17 cellular contexts compared by ENCODE assay signal in the genomic region with DNA sequence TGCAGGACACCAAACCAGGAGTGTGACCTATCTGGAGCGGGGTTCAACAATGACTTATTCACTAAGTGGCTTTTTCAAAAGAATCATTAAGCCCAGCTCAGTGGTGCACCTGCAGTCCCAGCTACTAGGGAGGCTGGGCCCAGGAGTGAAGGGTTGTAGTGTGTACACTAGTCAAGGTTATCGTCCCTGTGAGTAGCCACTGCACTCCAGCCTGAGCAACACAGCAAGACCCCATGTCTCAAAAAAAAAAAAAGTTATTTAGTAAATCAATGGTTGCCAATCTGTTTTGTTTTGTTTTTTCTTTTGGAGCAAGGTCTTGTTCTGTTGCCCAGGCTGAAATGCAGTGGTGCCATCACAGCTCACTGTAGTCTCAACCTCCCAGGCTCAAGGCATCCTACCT. TPM values are rescaled to one million over a fixed set of nuclear protein-coding genes. Genes with fewer than 3 reads are reported as not detected.
DNase-seq lines count a peak whose midpoint lies in the region; ATAC-seq and TF ChIP-seq lines count a peak whose summit lies in the region.
"Had no signal": no experiment of that assay in that cellular context is flagged by ENCODE, and none has a peak within 500 bp of the region (broad histone marks: within the 10 kb centered on the region; RNA-seq: fewer than 3 reads in every experiment).

No MANE protein-coding gene starts in this region.

- intact Hi-C loops in activated CD4-positive, alpha-beta memory T cell treated with anti-CD3 and anti-CD28 coated beads for 36 hours (cut with micrococcal nuclease), result no loop called here
- intact Hi-C loops in prostate gland (cut with DNase I), result no loop called here

- H3K36me3 ChIP-seq in subcutaneous abdominal adipose tissue (ENCODE audit: control insufficient read depth in 5 of 5, insufficient read depth in 5 of 5, low read length in 5 of 5), result peaks cover 0 to 22% (median 13%) of the 10 kb centered on the region in 5 donors
- no peaks in the 10 kb centered on the region for H3K36me3 ChIP-seq in prostate gland
- H3K36me3 ChIP-seq in MG63, result peaks cover 12% of the 10 kb centered on the region; the same call in 1 of the 2 replicates

- no peaks in the 10 kb centered on the region for H3K9me3 Mint-ChIP-seq in activated T-cell treated with anti-CD3 and anti-CD28 coated beads, Interleukin-2, amount 50 U/mL, for 24 hours
- H3K9me3 Mint-ChIP-seq in activated T-cell treated with anti-CD3 and anti-CD28 coated beads, Interleukin-2, amount 50 U/mL, for 4 hours, result no peaks in the 10 kb centered on the region
- H3K9me3 Mint-ChIP-seq in activated CD4-positive, alpha-beta memory T cell treated with anti-CD3 and anti-CD28 coated beads for 36 hours, result no peaks in the 10 kb centered on the region
- no peaks in the 10 kb centered on the region for H3K9me3 Mint-ChIP-seq in effector memory CD8-positive, alpha-beta T cell

- 97% methylated on average over 2 of the region's 2 CpGs for WGBS in prostate gland

- TF ChIP-seq CTCF in prostate gland (IDR thresholded peaks at IDR 0.05), result no peak

- TF ChIP-seq POLR2A in prostate gland (IDR thresholded peaks at IDR 0.05), result no peak

- H3K4me1 Mint-ChIP-seq in activated T-cell treated with anti-CD3 and anti-CD28 coated beads, Interleukin-2, amount 50 U/mL, for 24 hours (ENCODE audit: low read depth), result peaks cover 84% of the 10 kb centered on the region
- peaks cover 76% of the 10 kb centered on the region for H3K4me1 Mint-ChIP-seq in activated T-cell treated with anti-CD3 and anti-CD28 coated beads, Interleukin-2, amount 50 U/mL, for 4 hours (ENCODE audit: low read depth)
- peaks cover 71% of the 10 kb centered on the region for H3K4me1 Mint-ChIP-seq in activated CD4-positive, alpha-beta memory T cell treated with anti-CD3 and anti-CD28 coated beads for 36 hours (ENCODE audit: low read depth)
- peaks cover 68 to 69% of the 10 kb centered on the region in 2 donors for H3K4me1 Mint-ChIP-seq in effector memory CD8-positive, alpha-beta T cell (ENCODE audit: low read depth in 2 of 2)

- no peak for ATAC-seq in activated T-cell treated with anti-CD3 and anti-CD28 coated beads, Interleukin-2, amount 50 U/mL, for 4 hours
- ATAC-seq in effector memory CD8-positive, alpha-beta T cell (replicated peaks), result no peak
- no peak for ATAC-seq in HG02759 (IDR thresholded peaks at IDR 0.05; ENCODE audit: unreplicated experiment)

- peak overlapping the region; percentile 24 for H3K4me3 Mint-ChIP-seq in activated T-cell treated with anti-CD3 and anti-CD28 coated beads, Interleukin-2, amount 50 U/mL, for 24 hours
- H3K4me3 Mint-ChIP-seq in activated T-cell treated with anti-CD3 and anti-CD28 coated beads, Interleukin-2, amount 50 U/mL, for 4 hours, result no peak overlapping the region
- no peak overlapping the region for H3K4me3 Mint-ChIP-seq in activated CD4-positive, alpha-beta memory T cell treated with anti-CD3 and anti-CD28 coated beads for 36 hours
- H3K4me3 Mint-ChIP-seq in effector memory CD8-positive, alpha-beta T cell, result peak overlapping the region; percentile 88

- peak overlapping the region; percentile 58 for H3K27ac ChIP-seq in subcutaneous abdominal adipose tissue (ENCODE audit: low read depth, low read length)
- no peak overlapping the region for H3K27ac ChIP-seq in prostate gland
- H3K27ac ChIP-seq: parathyroid adenoma, suprapubic skin had no signal

- no peak overlapping the region for H3K4me3 ChIP-seq in subcutaneous abdominal adipose tissue (ENCODE audit: low read depth in 1 of 5, low read length in 5 of 5)
- no peak overlapping the region for H3K4me3 ChIP-seq in prostate gland
- H3K4me3 ChIP-seq in MG63, result no peak overlapping the region
- H3K4me3 ChIP-seq: esophagus muscularis mucosa, suprapubic skin had no signal

- no peak for DNase-seq in activated T-cell treated with anti-CD3 and anti-CD28 coated beads, Interleukin-2, amount 50 U/mL, for 24 hours
- DNase-seq in activated T-cell treated with anti-CD3 and anti-CD28 coated beads, Interleukin-2, amount 50 U/mL, for 4 hours, result no peak
- no peak for DNase-seq in activated CD4-positive, alpha-beta memory T cell treated with anti-CD3 and anti-CD28 coated beads for 36 hours
- DNase-seq in effector memory CD8-positive, alpha-beta T cell, result no peak
- DNase-seq in prostate gland (ENCODE audit: low spot score), result no peak
- no peak for DNase-seq in MG63
- DNase-seq: activated CD8-positive, alpha-beta memory T cell treated with anti-CD3 and anti-CD28 coated beads, Interleukin-2, amount 50 U/mL, for 48 hours; Kasumi-1; NCI-H2029; NCI-H69; SK-N-SH; stimulated activated CD4-positive, alpha-beta T cell treated with anti-CD3 and anti-CD28 coated beads, Interleukin-12 subunit alpha, Interleukin-12 subunit beta, amount 100 ng/mL, for 4 hours had no signal

- peaks cover 96% of the 10 kb centered on the region for H3K36me3 Mint-ChIP-seq in activated T-cell treated with anti-CD3 and anti-CD28 coated beads, Interleukin-2, amount 50 U/mL, for 24 hours (ENCODE audit: low read depth)
- H3K36me3 Mint-ChIP-seq in activated T-cell treated with anti-CD3 and anti-CD28 coated beads, Interleukin-2, amount 50 U/mL, for 4 hours (ENCODE audit: insufficient read depth), result peaks cover 45% of the 10 kb centered on the region
- peaks cover 62% of the 10 kb centered on the region for H3K36me3 Mint-ChIP-seq in activated CD4-positive, alpha-beta memory T cell treated with anti-CD3 and anti-CD28 coated beads for 36 hours
- peaks cover 62% of the 10 kb centered on the region for H3K36me3 Mint-ChIP-seq in effector memory CD8-positive, alpha-beta T cell (ENCODE audit: insufficient read depth)

- POLR2A ChIA-PET in activated CD4-positive, alpha-beta memory T cell treated with anti-CD3 and anti-CD28 coated beads for 36 hours (lab: Charles Lee), result interaction anchor here (0.6 to 0.9 kb wide), 3 partner anchors 51 to 263 kb away, joined by 3 to 6 read pairs (median 3); no protein-coding TSS in a partner anchor

- H3K27me3 ChIP-seq in subcutaneous abdominal adipose tissue (ENCODE audit: control insufficient read depth in 5 of 5, insufficient read depth in 4 of 5, low read length in 5 of 5) (no peaks in the 10 kb centered on the region), prostate gland (replicated peaks; ENCODE audit: insufficient read depth) (no peaks in the 10 kb centered on the region), MG63 (no peaks in the 10 kb centered on the region)
- H3K27me3 ChIP-seq: esophagus muscularis mucosa, suprapubic skin had no signal

- H3K4me1 ChIP-seq in subcutaneous abdominal adipose tissue (ENCODE audit: control insufficient read depth in 5 of 5, insufficient read depth in 5 of 5, low read length in 5 of 5) (peaks cover 18 to 76% (median 66%) of the 10 kb centered on the region in 5 donors), prostate gland (replicated peaks) (no peaks in the 10 kb centered on the region)

- H3K9me3 ChIP-seq in subcutaneous abdominal adipose tissue (ENCODE audit: control insufficient read depth in 5 of 5, low read length in 5 of 5) (no peaks in the 10 kb centered on the region), prostate gland (no peaks in the 10 kb centered on the region), MG63 (no peaks in the 10 kb centered on the region)
- H3K9me3 ChIP-seq: esophagus muscularis mucosa, SK-N-SH, suprapubic skin had no signal

- CTCF ChIA-PET in activated CD4-positive, alpha-beta memory T cell treated with anti-CD3 and anti-CD28 coated beads for 36 hours (lab: Charles Lee), result interaction anchor here (0.8 to 23.7 kb wide), 5 partner anchors 8 to 237 kb away, joined by 3 to 756 read pairs (median 6); a partner anchor contains a TSS

- H3K27ac Mint-ChIP-seq in activated T-cell treated with anti-CD3 and anti-CD28 coated beads, Interleukin-2, amount 50 U/mL, for 24 hours, result peak overlapping the region; percentile 92
- H3K27ac Mint-ChIP-seq in activated CD4-positive, alpha-beta memory T cell treated with anti-CD3 and anti-CD28 coated beads for 36 hours, result peak overlapping the region; percentile 92
- peak overlapping the region; percentile 89 to 94 for H3K27ac Mint-ChIP-seq in effector memory CD8-positive, alpha-beta T cell

- peak overlapping the region in 2 of 5 donors; percentile 4 to 23 for H3K9ac ChIP-seq in subcutaneous abdominal adipose tissue (ENCODE audit: low read length in 5 of 5)
- H3K9ac ChIP-seq: parathyroid adenoma, SK-N-SH had no signal

- H3K27me3 Mint-ChIP-seq in activated T-cell treated with anti-CD3 and anti-CD28 coated beads, Interleukin-2, amount 50 U/mL, for 24 hours, result no peaks in the 10 kb centered on the region
- H3K27me3 Mint-ChIP-seq in activated T-cell treated with anti-CD3 and anti-CD28 coated beads, Interleukin-2, amount 50 U/mL, for 4 hours (ENCODE audit: low read depth), result no peaks in the 10 kb centered on the region
- no peaks in the 10 kb centered on the region for H3K27me3 Mint-ChIP-seq in activated CD4-positive, alpha-beta memory T cell treated with anti-CD3 and anti-CD28 coated beads for 36 hours
- no peaks in the 10 kb centered on the region for H3K27me3 Mint-ChIP-seq in effector memory CD8-positive, alpha-beta T cell

RNA-seq across cellular contexts. Expression of a gene that starts 7.9 kb away (rescaled TPM):
- total RNA-seq in activated T-cell treated with anti-CD3 and anti-CD28 coated beads, Interleukin-2, amount 50 U/mL, for 4 hours, result 100 to 1,000 TPM; 174 to 187 (median 184) TPM
- 100 to 1,000 TPM; 181 to 186 TPM for total RNA-seq in activated CD4-positive, alpha-beta memory T cell treated with anti-CD3 and anti-CD28 coated beads for 36 hours
- total RNA-seq in prostate gland, result 10 to 100 TPM; 41.1 to 56.4 TPM
- 13.0 and 23.7 TPM in 2 replicates for total RNA-seq in MG63 (2014; rRNA removed; shearing (Covaris generic); ENCODE audit: low replicate concordance)

RNA-seq across cellular contexts. Expression of a gene that starts 22.6 kb away (rescaled TPM):
- total RNA-seq in activated T-cell treated with anti-CD3 and anti-CD28 coated beads, Interleukin-2, amount 50 U/mL, for 4 hours, result 10 to 100 TPM; 35.6 to 42.5 (median 37.4) TPM
- 10 to 100 TPM; 55.9 to 61.1 TPM for total RNA-seq in activated CD4-positive, alpha-beta memory T cell treated with anti-CD3 and anti-CD28 coated beads for 36 hours
- 10 to 100 TPM; 34.1 to 65.0 TPM for total RNA-seq in prostate gland
- 13.4 and 16.5 TPM in 2 replicates for total RNA-seq in MG63 (2014; rRNA removed; shearing (Covaris generic); ENCODE audit: low replicate concordance)

RNA-seq across cellular contexts. Expression of a gene that starts 24.5 kb away (rescaled TPM):
- total RNA-seq in activated T-cell treated with anti-CD3 and anti-CD28 coated beads, Interleukin-2, amount 50 U/mL, for 4 hours, result 10 to 100 TPM; 28.9 to 31.2 (median 29.0) TPM
- 10 to 100 TPM; 27.4 to 30.2 TPM for total RNA-seq in activated CD4-positive, alpha-beta memory T cell treated with anti-CD3 and anti-CD28 coated beads for 36 hours
- total RNA-seq in prostate gland, result 10 to 100 TPM; 26.6 to 33.5 TPM
- 8.1 and 8.9 TPM in 2 replicates for total RNA-seq in MG63 (2014; rRNA removed; shearing (Covaris generic); ENCODE audit: low replicate concordance)

RNA-seq across cellular contexts. Expression of a gene that starts 35.5 kb away (rescaled TPM):
- total RNA-seq in activated T-cell treated with anti-CD3 and anti-CD28 coated beads, Interleukin-2, amount 50 U/mL, for 4 hours, result 100 to 1,000 TPM; 118 to 124 (median 119) TPM
- 100 to 1,000 TPM in 1 of 2 experiments, 10 to 100 TPM in 1; 90.6 to 104 TPM for total RNA-seq in activated CD4-positive, alpha-beta memory T cell treated with anti-CD3 and anti-CD28 coated beads for 36 hours
- 100 to 1,000 TPM; 127 to 136 TPM for total RNA-seq in prostate gland
- total RNA-seq in MG63 (2014; rRNA removed; shearing (Covaris generic); ENCODE audit: low replicate concordance), result 99.7 and 106 TPM in 2 replicates

Comparison
In these comparisons a context has a peak if more than half of its experiments do, and no peak if none do; other contexts are left out.
1. H3K4me3 Mint-ChIP-seq: peak in activated T-cell treated with anti-CD3 and anti-CD28 coated beads, Interleukin-2, amount 50 U/mL, for 24 hours (single experiment) and effector memory CD8-positive, alpha-beta T cell (2 of 2); none in activated T-cell treated with anti-CD3 and anti-CD28 coated beads, Interleukin-2, amount 50 U/mL, for 4 hours (single experiment) and activated CD4-positive, alpha-beta memory T cell treated with anti-CD3 and anti-CD28 coated beads for 36 hours (single experiment).
2. Peak in every context shown above with its lines, with median percentiles within 50 percentile points of each other: H3K27ac Mint-ChIP-seq.